Comparison of ENCODE assay signal across 14 cellular contexts in genomic region chr5:3118321-3118720, GRCh38.
"Had no signal": no experiment of that assay in that cellular context is flagged by ENCODE, and none has a peak within 500 bp of the region (broad histone marks: within the 10 kb centered on the region; RNA-seq: fewer than 3 reads in every experiment).

No MANE protein-coding gene starts in this region.

- H3K27ac ChIP-seq: colonic mucosa, gastrocnemius medialis, lower lobe of right lung, psoas muscle, sigmoid colon had no signal

- H3K4me3 ChIP-seq: colonic mucosa, gastrocnemius medialis, lower lobe of right lung, psoas muscle, sigmoid colon had no signal

- H3K27ac Mint-ChIP-seq: naive thymus-derived CD4-positive, alpha-beta T cell had no signal

- H3K9me3 ChIP-seq: colonic mucosa, gastrocnemius medialis, lower lobe of right lung, psoas muscle, sigmoid colon had no signal

- H3K36me3 ChIP-seq: colonic mucosa, gastrocnemius medialis, lower lobe of right lung, sigmoid colon had no signal

- H3K4me3 Mint-ChIP-seq: naive thymus-derived CD4-positive, alpha-beta T cell had no signal

- DNase-seq: activated CD4-positive, alpha-beta T cell treated with anti-CD3 and anti-CD28 coated beads for 1 hour; activated CD4-positive, alpha-beta T cell treated with anti-CD3 and anti-CD28 coated beads, Interleukin-2, amount 50 U/mL, for 48 hours; activated gamma-delta T cell treated with Interleukin-2 at 50 U/mL for 16 hours; activated T-cell treated with anti-CD3 and anti-CD28 coated beads, Interleukin-2, amount 50 U/mL, for 48 hours; colonic mucosa; effector CD8-positive, alpha-beta T cell; gastrocnemius medialis; lower lobe of right lung; naive thymus-derived CD4-positive, alpha-beta T cell; occipital lobe; psoas muscle; sigmoid colon; stimulated activated CD4-positive, alpha-beta T cell treated with anti-CD3 and anti-CD28 coated beads, Interleukin-2, amount 100 ng/mL, for 48 hours; stimulated activated naive CD8-positive, alpha-beta T cell treated with anti-CD3 and anti-CD28 coated beads, Interleukin-15, Interleukin-2, amounts not matched to agents 100 U/mL and 50 U/mL, for 24 hours had no signal

- H3K4me1 ChIP-seq: colonic mucosa, gastrocnemius medialis, lower lobe of right lung, psoas muscle, sigmoid colon had no signal
